Comparison of ENCODE assay signal across 16 cellular contexts in genomic region chr18:10771053-10771709, GRCh38.
DNase-seq lines count a peak whose midpoint lies in the region; ATAC-seq and TF ChIP-seq lines count a peak whose summit lies in the region.
"Had no signal": no experiment of that assay in that cellular context is flagged by ENCODE, and none has a peak within 500 bp of the region (broad histone marks: within the 10 kb centered on the region; RNA-seq: fewer than 3 reads in every experiment).

No MANE protein-coding gene starts in this region.

- in situ Hi-C loops in brain microvascular endothelial cell (cut with HindIII; ENCODE audit: low pct_ligation_motif_present, low sequenced_read_pairs), result no loop called here

- no peaks in the 10 kb centered on the region for H3F3A ChIP-seq in Loucy (ENCODE audit: low read depth)

- H3K9me2 ChIP-seq in Loucy (replicated peaks; ENCODE audit: low read depth, low read length), result no peaks in the 10 kb centered on the region

- no peak for TF ChIP-seq EP300 in ovary (IDR thresholded peaks at IDR 0.05)

- no peak for TF ChIP-seq POLR2A in ovary (IDR thresholded peaks at IDR 0.05)

- no peak overlapping the region for H3K27ac Mint-ChIP-seq in activated T-cell treated with anti-CD3 and anti-CD28 coated beads, Interleukin-2, amount 50 U/mL, for 72 hours
- H3K27ac Mint-ChIP-seq in stimulated activated naive B cell treated with anti-CD40 and anti-IgM and Interleukin-4, amounts not matched to agents 10 μg/mL and 1 μg/mL and 100 μg/mL, for 72 hours, result no peak overlapping the region
- H3K27ac Mint-ChIP-seq: memory B cell had no signal

- H4K20me1 ChIP-seq in Loucy (ENCODE audit: insufficient read depth, low read length, poor library complexity, severe bottlenecking), result no peaks in the 10 kb centered on the region

- H3K4me3 Mint-ChIP-seq in activated T-cell treated with anti-CD3 and anti-CD28 coated beads, Interleukin-2, amount 50 U/mL, for 72 hours, result no peak overlapping the region
- H3K4me3 Mint-ChIP-seq in stimulated activated naive B cell treated with anti-CD40 and anti-IgM and Interleukin-4, amounts not matched to agents 10 μg/mL and 1 μg/mL and 100 μg/mL, for 72 hours, result no peak overlapping the region
- H3K4me3 Mint-ChIP-seq: memory B cell had no signal

- peak; percentile 14 to 19 for DNase-seq in activated T-cell treated with anti-CD3 and anti-CD28 coated beads, Interleukin-2, amount 50 U/mL, for 72 hours
- no peak for DNase-seq in activated T-cell treated with anti-CD3 and anti-CD28 coated beads, Interleukin-2, amount 50 U/mL, for 1 hour
- DNase-seq in brain microvascular endothelial cell (peak; percentile 67), ovary (no peak)
- no peak for DNase-seq in stimulated activated naive B cell treated with anti-CD40 and anti-IgM and Interleukin-4, amounts not matched to agents 10 μg/mL and 1 μg/mL and 100 μg/mL, for 72 hours
- no peak for DNase-seq in stimulated activated CD4-positive, alpha-beta T cell treated with anti-CD3 and anti-CD28 coated beads, Interleukin-2, amount 100 ng/mL, for 24 hours
- DNase-seq: activated T-cell treated with anti-CD3 and anti-CD28 coated beads, Interleukin-2, amount 50 U/mL, for 48 hours; caudate nucleus; NCI-H526 treated with DMSO at 0.1 percent for 48 hours; nucleus accumbens; SHP77 treated with DMSO at 0.1 percent for 48 hours; stimulated activated CD4-positive, alpha-beta T cell treated with anti-CD3 and anti-CD28 coated beads, Interleukin-15, amount 100 ng/mL, for 24 hours; stimulated activated CD8-positive, alpha-beta memory T cell treated with anti-CD3 and anti-CD28 coated beads, Interleukin-4, amount 100 ng/mL, for 48 hours had no signal

- H3K4me1 ChIP-seq in Loucy (ENCODE audit: insufficient read depth, low read length, poor library complexity, severe bottlenecking) (peaks cover 18% of the 10 kb centered on the region), ovary (ENCODE audit: insufficient read depth) (no peaks in the 10 kb centered on the region)

- peaks cover 0 to 2% of the 10 kb centered on the region in 2 donors for H3K9me3 Mint-ChIP-seq in activated T-cell treated with anti-CD3 and anti-CD28 coated beads, Interleukin-2, amount 50 U/mL, for 72 hours
- peaks cover 3 to 6% of the 10 kb centered on the region in 2 donors for H3K9me3 Mint-ChIP-seq in stimulated activated naive B cell treated with anti-CD40 and anti-IgM and Interleukin-4, amounts not matched to agents 10 μg/mL and 1 μg/mL and 100 μg/mL, for 72 hours
- H3K9me3 Mint-ChIP-seq: memory B cell had no signal

- H3K4me3 ChIP-seq in Loucy (ENCODE audit: low read length, poor library complexity, severe bottlenecking), result no peak overlapping the region
- H3K4me3 ChIP-seq in brain microvascular endothelial cell (ENCODE audit: low read depth, low read length), result no peak overlapping the region
- H3K4me3 ChIP-seq in ovary, result no peak overlapping the region

- intact Hi-C loops in ovary (cut with DNase I), result no loop called here

- peak overlapping the region; percentile 38; the same call in 1 of the 2 replicates for H2AFZ ChIP-seq in Loucy (ENCODE audit: low read length)

- H3K9ac ChIP-seq in Loucy (ENCODE audit: low read depth, low read length, poor library complexity, severe bottlenecking), result no peak overlapping the region

- H3K27me3 ChIP-seq in Loucy (ENCODE audit: insufficient read depth, low read length, poor library complexity, severe bottlenecking) (no peaks in the 10 kb centered on the region), brain microvascular endothelial cell (replicated peaks) (no peaks in the 10 kb centered on the region), ovary (no peaks in the 10 kb centered on the region)

- TF ChIP-seq CTCF in Loucy (conservative IDR thresholded peaks at IDR 0.05; ENCODE audit: low read length) (no peak), brain microvascular endothelial cell (IDR thresholded peaks at IDR 0.05; ENCODE audit: low read depth, low read length, missing control alignments) (no peak), ovary (IDR thresholded peaks at IDR 0.05) (no peak)

- H3K36me3 ChIP-seq in Loucy (ENCODE audit: insufficient read depth, low read length) (no peaks in the 10 kb centered on the region), brain microvascular endothelial cell (replicated peaks) (peaks cover 5% of the 10 kb centered on the region), ovary (no peaks in the 10 kb centered on the region)

- ATAC-seq in activated T-cell treated with anti-CD3 and anti-CD28 coated beads, Interleukin-2, amount 50 U/mL, for 72 hours (replicated peaks in 1 of 2), result peak; percentile 58 to 71
- peak; percentile 25 to 61 for ATAC-seq in stimulated activated naive B cell treated with anti-CD40 and anti-IgM and Interleukin-4, amounts not matched to agents 10 μg/mL and 1 μg/mL and 100 μg/mL, for 72 hours (replicated peaks)
- ATAC-seq in HG02588 (IDR thresholded peaks at IDR 0.05; ENCODE audit: unreplicated experiment), result no peak

- peaks cover 5% of the 10 kb centered on the region for H3K4me1 Mint-ChIP-seq in activated T-cell treated with anti-CD3 and anti-CD28 coated beads, Interleukin-2, amount 50 U/mL, for 72 hours (ENCODE audit: low read depth)
- no peaks in the 10 kb centered on the region for H3K4me1 Mint-ChIP-seq in stimulated activated naive B cell treated with anti-CD40 and anti-IgM and Interleukin-4, amounts not matched to agents 10 μg/mL and 1 μg/mL and 100 μg/mL, for 72 hours
- H3K4me1 Mint-ChIP-seq: memory B cell had no signal

- H3K36me3 Mint-ChIP-seq in activated T-cell treated with anti-CD3 and anti-CD28 coated beads, Interleukin-2, amount 50 U/mL, for 72 hours (ENCODE audit: insufficient read depth in 2 of 2), result peaks cover 0 to 3% of the 10 kb centered on the region in 2 donors
- no peaks in the 10 kb centered on the region for H3K36me3 Mint-ChIP-seq in stimulated activated naive B cell treated with anti-CD40 and anti-IgM and Interleukin-4, amounts not matched to agents 10 μg/mL and 1 μg/mL and 100 μg/mL, for 72 hours
- H3K36me3 Mint-ChIP-seq: memory B cell had no signal

- H3K27ac ChIP-seq in brain microvascular endothelial cell (peak overlapping the region; percentile 18), ovary (no peak overlapping the region)

- H3K9me3 ChIP-seq in Loucy (ENCODE audit: insufficient read depth, low read depth, low read length), result no peaks in the 10 kb centered on the region
- H3K9me3 ChIP-seq in ovary, result no peaks in the 10 kb centered on the region

- peaks cover 32% of the 10 kb centered on the region for H3K27me3 Mint-ChIP-seq in activated T-cell treated with anti-CD3 and anti-CD28 coated beads, Interleukin-2, amount 50 U/mL, for 72 hours (ENCODE audit: low read depth)
- peaks cover 30 to 36% of the 10 kb centered on the region in 2 donors for H3K27me3 Mint-ChIP-seq in stimulated activated naive B cell treated with anti-CD40 and anti-IgM and Interleukin-4, amounts not matched to agents 10 μg/mL and 1 μg/mL and 100 μg/mL, for 72 hours
- H3K27me3 Mint-ChIP-seq: memory B cell had no signal

- H3K79me2 ChIP-seq in Loucy (ENCODE audit: insufficient read depth, low read length), result no peaks in the 10 kb centered on the region

- WGBS in ovary, 3 donors, result 69 to 74% (median 73%) methylated on average over 3 of the region's 3 CpGs

- no peak overlapping the region for H3K4me2 ChIP-seq in Loucy (ENCODE audit: low read depth, low read length, poor library complexity, severe bottlenecking)

Comparison
In these comparisons a context has a peak if more than half of its experiments do, and no peak if none do; other contexts are left out.
1. DNase-seq: peak in activated T-cell treated with anti-CD3 and anti-CD28 coated beads, Interleukin-2, amount 50 U/mL, for 72 hours (2 of 2) and brain microvascular endothelial cell (single experiment); none in activated T-cell treated with anti-CD3 and anti-CD28 coated beads, Interleukin-2, amount 50 U/mL, for 1 hour (single experiment), stimulated activated naive B cell treated with anti-CD40 and anti-IgM and Interleukin-4, amounts not matched to agents 10 μg/mL and 1 μg/mL and 100 μg/mL, for 72 hours (single experiment), stimulated activated CD4-positive, alpha-beta T cell treated with anti-CD3 and anti-CD28 coated beads, Interleukin-2, amount 100 ng/mL, for 24 hours (0 of 2) and ovary (0 of 5).